28 cellular contexts compared by ENCODE assay signal in genomic region chr18:47750889-47751423, GRCh38.
"Had no signal": no experiment of that assay in that cellular context is flagged by ENCODE, and none has a peak within 500 bp of the region (broad histone marks: within the 10 kb centered on the region; RNA-seq: fewer than 3 reads in every experiment).

No MANE protein-coding gene starts in this region.

- H3K27ac ChIP-seq: ascending aorta, cardiac muscle cell, coronary artery, dorsolateral prefrontal cortex, lower lobe of right lung, pancreas, psoas muscle, transverse colon had no signal

- H3K9me3 Mint-ChIP-seq: activated B cell treated with CpG ODN at 0.5 μM for 24 hours; activated naive CD4-positive, alpha-beta T cell treated with anti-CD3 and anti-CD28 coated beads, Interleukin-2, amount 10 ng/mL, durations not matched to agents 7 days and 5 days; activated naive CD8-positive, alpha-beta T cell treated with anti-CD3 and anti-CD28 coated beads, Interleukin-2, amount 10 ng/mL, durations not matched to agents 7 days and 5 days; activated T-helper 1 cell treated with anti-CD3 and anti-CD28 coated beads, Interleukin-12 subunit alpha, Interleukin-12 subunit beta, Interleukin-2, Interleukin-4 antibody, amounts not matched to agents 30 ng/mL and 10 ng/mL and 1 ng/mL, durations not matched to agents 14 hours and 24 hours and 36 hours; naive B cell; nephron progenitor cell; stimulated activated naive B cell treated with anti-CD40 and anti-IgM and Interleukin-4, amounts not matched to agents 10 μg/mL and 1 μg/mL and 100 μg/mL, for 72 hours; T-helper 2 cell treated with Interferon-gamma antibody and Interleukin-4, amounts not matched to agents 5 μg/mL and 100 μg/mL, for 36 hours had no signal

- H3K27ac Mint-ChIP-seq: activated B cell treated with CpG ODN at 0.5 μM for 24 hours; activated naive CD4-positive, alpha-beta T cell treated with anti-CD3 and anti-CD28 coated beads, Interleukin-2, amount 10 ng/mL, durations not matched to agents 7 days and 5 days; activated naive CD8-positive, alpha-beta T cell treated with anti-CD3 and anti-CD28 coated beads, Interleukin-2, amount 10 ng/mL, durations not matched to agents 7 days and 5 days; activated T-helper 1 cell treated with anti-CD3 and anti-CD28 coated beads, Interleukin-12 subunit alpha, Interleukin-12 subunit beta, Interleukin-2, Interleukin-4 antibody, amounts not matched to agents 30 ng/mL and 10 ng/mL and 1 ng/mL, durations not matched to agents 14 hours and 24 hours and 36 hours; immature natural killer cell; naive B cell; nephron progenitor cell; T-helper 2 cell treated with Interferon-gamma antibody and Interleukin-4, amounts not matched to agents 5 μg/mL and 100 μg/mL, for 36 hours had no signal

- ATAC-seq: left lobe of liver; lower lobe of right lung; pancreas; psoas muscle; right cardiac atrium; stimulated activated naive B cell treated with anti-CD40 and anti-IgM and Interleukin-4, amounts not matched to agents 10 μg/mL and 1 μg/mL and 100 μg/mL, for 72 hours had no signal

- H3K36me3 Mint-ChIP-seq: activated naive CD4-positive, alpha-beta T cell treated with anti-CD3 and anti-CD28 coated beads, Interleukin-2, amount 10 ng/mL, durations not matched to agents 7 days and 5 days; activated naive CD8-positive, alpha-beta T cell treated with anti-CD3 and anti-CD28 coated beads, Interleukin-2, amount 10 ng/mL, durations not matched to agents 7 days and 5 days; brain; immature natural killer cell; naive B cell; stimulated activated naive B cell treated with anti-CD40 and anti-IgM and Interleukin-4, amounts not matched to agents 10 μg/mL and 1 μg/mL and 100 μg/mL, for 72 hours had no signal

- H3K4me3 ChIP-seq: ascending aorta, cardiac muscle cell, coronary artery, dorsolateral prefrontal cortex, lower lobe of right lung, pancreas, psoas muscle, transverse colon had no signal

- H3K36me3 ChIP-seq: ascending aorta, cardiac muscle cell, lower lobe of right lung, pancreas, transverse colon had no signal

- H3K4me3 Mint-ChIP-seq: activated B cell treated with CpG ODN at 0.5 μM for 24 hours; activated naive CD4-positive, alpha-beta T cell treated with anti-CD3 and anti-CD28 coated beads, Interleukin-2, amount 10 ng/mL, durations not matched to agents 7 days and 5 days; activated naive CD8-positive, alpha-beta T cell treated with anti-CD3 and anti-CD28 coated beads, Interleukin-2, amount 10 ng/mL, durations not matched to agents 7 days and 5 days; activated T-helper 1 cell treated with anti-CD3 and anti-CD28 coated beads, Interleukin-12 subunit alpha, Interleukin-12 subunit beta, Interleukin-2, Interleukin-4 antibody, amounts not matched to agents 30 ng/mL and 10 ng/mL and 1 ng/mL, durations not matched to agents 14 hours and 24 hours and 36 hours; brain; immature natural killer cell; naive B cell; nephron progenitor cell; stimulated activated naive B cell treated with anti-CD40 and anti-IgM and Interleukin-4, amounts not matched to agents 10 μg/mL and 1 μg/mL and 100 μg/mL, for 72 hours; T-helper 2 cell treated with Interferon-gamma antibody and Interleukin-4, amounts not matched to agents 5 μg/mL and 100 μg/mL, for 36 hours had no signal

- H3K4me1 Mint-ChIP-seq: activated naive CD8-positive, alpha-beta T cell treated with anti-CD3 and anti-CD28 coated beads, Interleukin-2, amount 10 ng/mL, durations not matched to agents 7 days and 5 days had no signal

- H3K9me3 ChIP-seq: ascending aorta, lower lobe of right lung, pancreas, psoas muscle, transverse colon had no signal

- DNase-seq: activated B cell treated with CpG ODN at 0.5 μM for 24 hours; activated CD4-positive, alpha-beta T cell treated with anti-CD3 and anti-CD28 coated beads, Interleukin-2, amount 50 U/mL, for 4 hours; activated gamma-delta T cell; activated naive CD4-positive, alpha-beta T cell treated with anti-CD3 and anti-CD28 coated beads, Interleukin-2, amount 10 ng/mL, durations not matched to agents 7 days and 5 days; activated naive CD8-positive, alpha-beta T cell treated with anti-CD3 and anti-CD28 coated beads, Interleukin-2, amount 10 ng/mL, durations not matched to agents 7 days and 5 days; activated T-cell treated with anti-CD3 and anti-CD28 coated beads, Interleukin-2, amount 50 U/mL, for 1 hour; dorsolateral prefrontal cortex; effector memory CD4-positive, alpha-beta T cell; hippocampal formation; immature natural killer cell; lower lobe of right lung; naive B cell; nephron progenitor cell; psoas muscle; right cardiac atrium; stimulated activated CD4-positive, alpha-beta T cell treated with anti-CD3 and anti-CD28 coated beads, Interleukin-15, amount 100 ng/mL, for 24 hours; stimulated activated CD4-positive, alpha-beta T cell treated with anti-CD3 and anti-CD28 coated beads, Interleukin-2, amount 100 ng/mL, for 24 hours; stimulated activated naive B cell treated with anti-CD40 and anti-IgM and Interleukin-4, amounts not matched to agents 10 μg/mL and 1 μg/mL and 100 μg/mL, for 72 hours; T-helper 1 cell; transverse colon had no signal

- H3K27me3 ChIP-seq: ascending aorta had no signal

- H3K4me1 ChIP-seq: pancreas, psoas muscle had no signal
